21 cellular contexts compared by ENCODE assay signal in the genomic region with DNA sequence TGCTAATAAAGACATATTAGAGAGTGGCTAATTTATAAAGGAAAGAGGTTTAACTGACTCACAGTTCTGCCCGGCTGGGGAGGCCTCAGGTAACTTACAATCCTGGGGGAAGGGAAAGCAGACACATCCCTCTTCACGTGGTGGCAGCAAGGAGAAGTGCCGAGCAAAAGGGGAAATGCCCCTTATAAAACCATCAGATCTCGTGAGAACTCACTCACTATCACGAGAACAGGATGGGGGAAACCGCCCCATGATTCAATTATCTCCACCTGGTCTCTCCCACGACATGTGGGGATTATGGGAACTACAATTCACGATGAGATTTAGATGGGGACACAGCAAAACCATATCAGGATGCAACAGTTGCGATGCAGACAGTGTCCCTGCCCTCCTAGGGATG.
"Had no signal": no experiment of that assay in that cellular context is flagged by ENCODE, and none has a peak within 500 bp of the region (broad histone marks: within the 10 kb centered on the region; RNA-seq: fewer than 3 reads in every experiment).

No MANE protein-coding gene starts in this region.

- DNase-seq: effector memory CD8-positive, alpha-beta T cell; esophagus squamous epithelium; foreskin fibroblast; kidney; left cardiac atrium; left ventricle myocardium inferior; lower lobe of right lung; mesenchymal stem cell; midbrain; stimulated activated CD4-positive, alpha-beta T cell treated with anti-CD3 and anti-CD28 coated beads, Interleukin-2, amount 100 ng/mL, for 24 hours; stimulated activated CD4-positive, alpha-beta T cell treated with anti-CD3 and anti-CD28 coated beads, Interleukin-4, amount 100 ng/mL, for 4 hours; stimulated activated naive B cell treated with anti-CD40 and anti-IgM and Interleukin-4, amounts not matched to agents 10 μg/mL and 1 μg/mL and 100 μg/mL, for 72 hours; stimulated activated naive CD8-positive, alpha-beta T cell treated with anti-CD3 and anti-CD28 coated beads, Interleukin-15, amount 100 ng/mL, for 72 hours; transverse colon had no signal

- H3K27ac Mint-ChIP-seq: effector memory CD8-positive, alpha-beta T cell; natural killer cell treated with Interleukin-12 subunit alpha and Interleukin-12 subunit beta and Interleukin-15 and Interleukin-18, amount 100 ng/mL, for 72 hours; stimulated activated naive B cell treated with anti-CD40 and anti-IgM and Interleukin-4, amounts not matched to agents 10 μg/mL and 1 μg/mL and 100 μg/mL, for 72 hours; stimulated activated naive CD8-positive, alpha-beta T cell treated with anti-CD3 and anti-CD28 coated beads, Interleukin-15, amount 100 ng/mL, for 72 hours had no signal

- H3K9me3 ChIP-seq: esophagus squamous epithelium, left ventricle myocardium inferior, lower lobe of right lung, prostate gland, thoracic aorta, transverse colon had no signal

- H3K36me3 Mint-ChIP-seq: natural killer cell treated with Interleukin-12 subunit alpha and Interleukin-12 subunit beta and Interleukin-15 and Interleukin-18, amount 100 ng/mL, for 72 hours; stimulated activated naive B cell treated with anti-CD40 and anti-IgM and Interleukin-4, amounts not matched to agents 10 μg/mL and 1 μg/mL and 100 μg/mL, for 72 hours had no signal

- H3K27me3 Mint-ChIP-seq: natural killer cell treated with Interleukin-12 subunit alpha and Interleukin-12 subunit beta and Interleukin-15 and Interleukin-18, amount 100 ng/mL, for 72 hours had no signal

- H3K9me3 Mint-ChIP-seq: effector memory CD8-positive, alpha-beta T cell; natural killer cell treated with Interleukin-12 subunit alpha and Interleukin-12 subunit beta and Interleukin-15 and Interleukin-18, amount 100 ng/mL, for 72 hours; stimulated activated naive B cell treated with anti-CD40 and anti-IgM and Interleukin-4, amounts not matched to agents 10 μg/mL and 1 μg/mL and 100 μg/mL, for 72 hours; stimulated activated naive CD8-positive, alpha-beta T cell treated with anti-CD3 and anti-CD28 coated beads, Interleukin-15, amount 100 ng/mL, for 72 hours had no signal

- FAIRE-seq: kidney had no signal

- H3K4me3 ChIP-seq: esophagus squamous epithelium, hepatocyte, left ventricle myocardium inferior, lower lobe of right lung, prostate gland, thoracic aorta, transverse colon had no signal

- H3K9ac ChIP-seq: parathyroid adenoma had no signal

- H2AFZ ChIP-seq: hepatocyte, parathyroid adenoma had no signal

- H3K27me3 ChIP-seq: hepatocyte, transverse colon had no signal

- H3K4me1 ChIP-seq: esophagus squamous epithelium, left ventricle myocardium inferior, lower lobe of right lung, parathyroid adenoma, prostate gland, transverse colon had no signal

- H3K79me2 ChIP-seq: hepatocyte, parathyroid adenoma had no signal

- H3K4me3 Mint-ChIP-seq: effector memory CD8-positive, alpha-beta T cell; natural killer cell treated with Interleukin-12 subunit alpha and Interleukin-12 subunit beta and Interleukin-15 and Interleukin-18, amount 100 ng/mL, for 72 hours; stimulated activated naive B cell treated with anti-CD40 and anti-IgM and Interleukin-4, amounts not matched to agents 10 μg/mL and 1 μg/mL and 100 μg/mL, for 72 hours; stimulated activated naive CD8-positive, alpha-beta T cell treated with anti-CD3 and anti-CD28 coated beads, Interleukin-15, amount 100 ng/mL, for 72 hours had no signal

- ATAC-seq: effector memory CD8-positive, alpha-beta T cell; lower lobe of right lung; natural killer cell treated with Interleukin-12 subunit alpha and Interleukin-12 subunit beta and Interleukin-15 and Interleukin-18, amount 100 ng/mL, for 72 hours; sciatic nerve; stimulated activated naive B cell treated with anti-CD40 and anti-IgM and Interleukin-4, amounts not matched to agents 10 μg/mL and 1 μg/mL and 100 μg/mL, for 72 hours; stimulated activated naive CD8-positive, alpha-beta T cell treated with anti-CD3 and anti-CD28 coated beads, Interleukin-15, amount 100 ng/mL, for 72 hours had no signal

- H3K36me3 ChIP-seq: esophagus squamous epithelium, left ventricle myocardium inferior, lower lobe of right lung, prostate gland, thoracic aorta, transverse colon had no signal

- H3K4me1 Mint-ChIP-seq: stimulated activated naive B cell treated with anti-CD40 and anti-IgM and Interleukin-4, amounts not matched to agents 10 μg/mL and 1 μg/mL and 100 μg/mL, for 72 hours; stimulated activated naive CD8-positive, alpha-beta T cell treated with anti-CD3 and anti-CD28 coated beads, Interleukin-15, amount 100 ng/mL, for 72 hours had no signal

- H3K4me2 ChIP-seq: hepatocyte had no signal

- H3K27ac ChIP-seq: epithelial cell of prostate, esophagus squamous epithelium, hepatocyte, left ventricle myocardium inferior, lower lobe of right lung, parathyroid adenoma, prostate gland, thoracic aorta, transverse colon had no signal
